15 cellular contexts compared by ENCODE assay signal in the genomic region with DNA sequence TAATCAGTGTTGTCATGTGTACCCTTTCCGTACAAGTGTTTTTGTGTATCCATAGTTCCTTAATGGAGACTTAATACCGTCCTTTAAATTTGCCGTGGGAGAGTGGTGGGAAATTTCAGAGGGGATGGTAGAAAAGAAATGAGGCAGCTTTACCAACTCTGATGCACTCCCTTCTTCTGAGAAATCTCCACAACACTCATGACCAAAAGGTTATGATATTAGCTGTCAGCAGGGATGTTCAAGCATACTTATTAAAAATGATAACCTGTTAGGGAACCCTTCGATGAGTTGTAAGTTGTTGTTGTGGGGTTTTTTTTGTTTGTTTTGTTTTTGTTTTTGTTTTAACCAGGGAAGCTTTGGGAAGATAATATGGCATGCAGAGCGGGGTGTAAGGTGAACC. TPM values are rescaled to one million over a fixed set of nuclear protein-coding genes. Genes with fewer than 3 reads are reported as not detected.
DNase-seq lines count a peak whose midpoint lies in the region; ATAC-seq and TF ChIP-seq lines count a peak whose summit lies in the region.
"Had no signal": no experiment of that assay in that cellular context is flagged by ENCODE, and none has a peak within 500 bp of the region (broad histone marks: within the 10 kb centered on the region; RNA-seq: fewer than 3 reads in every experiment).

No MANE protein-coding gene starts in this region.

- H3K4me1 ChIP-seq in CD4-positive, CD25-positive, alpha-beta regulatory T cell (ENCODE audit: control insufficient read depth, insufficient read depth, low read length, poor library complexity, severe bottlenecking): peaks cover 8% of the 10 kb centered on the region
- no peaks in the 10 kb centered on the region for H3K4me1 ChIP-seq in trophoblast cell (ENCODE audit: control insufficient read depth in 1 of 2, insufficient read depth in 2 of 2, low read length in 2 of 2)
- no peaks in the 10 kb centered on the region for H3K4me1 ChIP-seq in foreskin keratinocyte
- H3K4me1 ChIP-seq: BE2C had no signal

- no peak overlapping the region for H4K8ac ChIP-seq in trophoblast cell (ENCODE audit: low read depth, low read length)

- H2BK5ac ChIP-seq in trophoblast cell (ENCODE audit: low read depth, low read length, poor library complexity): no peak overlapping the region

- H3K27ac ChIP-seq in CD4-positive, CD25-positive, alpha-beta regulatory T cell (ENCODE audit: insufficient read depth, low read length, poor library complexity, severe bottlenecking): no peak overlapping the region
- no peak overlapping the region for H3K27ac ChIP-seq in trophoblast cell (ENCODE audit: low read depth, low read length)
- H3K27ac ChIP-seq in foreskin keratinocyte: no peak overlapping the region

- no peak for TF ChIP-seq CTCF in activated CD8-positive, alpha-beta T cell treated with anti-CD3 and anti-CD28 coated beads for 36 hours (IDR thresholded peaks at IDR 0.05)
- TF ChIP-seq CTCF in activated B cell treated with CpG ODN at 0.5 μM for 24 hours (IDR thresholded peaks at IDR 0.05) (no peak), foreskin keratinocyte (conservative IDR thresholded peaks at IDR 0.05) (no peak)

- H3K79me2 ChIP-seq in trophoblast cell (ENCODE audit: control insufficient read depth, insufficient read depth, low read length, poor library complexity): no peaks in the 10 kb centered on the region

- no peak overlapping the region for H3K4me3 Mint-ChIP-seq in activated CD8-positive, alpha-beta T cell treated with anti-CD3 and anti-CD28 coated beads for 36 hours
- no peak overlapping the region for H3K4me3 Mint-ChIP-seq in activated CD8-positive, alpha-beta T cell treated with anti-CD3 and anti-CD28 coated beads, Interleukin-2, amount 10 ng/mL, durations not matched to agents 7 days and 5 days
- H3K4me3 Mint-ChIP-seq in CD4-positive, CD25-positive, alpha-beta regulatory T cell: peak overlapping the region in 3 of 4 donors; percentile 1 to 65 (median 11)
- peak overlapping the region; percentile 24 for H3K4me3 Mint-ChIP-seq in activated B cell treated with CpG ODN at 0.5 μM for 24 hours
- no peak overlapping the region for H3K4me3 Mint-ChIP-seq in stimulated activated naive CD8-positive, alpha-beta T cell treated with anti-CD3 and anti-CD28 coated beads, Interleukin-15, amount 100 ng/mL, for 72 hours
- H3K4me3 Mint-ChIP-seq: GM23338 had no signal

- DNase-seq in activated CD8-positive, alpha-beta T cell treated with anti-CD3 and anti-CD28 coated beads for 36 hours: no peak
- no peak for DNase-seq in activated CD8-positive, alpha-beta T cell treated with anti-CD3 and anti-CD28 coated beads, Interleukin-2, amount 10 ng/mL, durations not matched to agents 7 days and 5 days
- DNase-seq in CD4-positive, CD25-positive, alpha-beta regulatory T cell: no peak
- no peak for DNase-seq in activated B cell treated with CpG ODN at 0.5 μM for 24 hours
- DNase-seq in trophoblast cell: no peak
- no peak for DNase-seq in stimulated activated naive CD8-positive, alpha-beta T cell treated with anti-CD3 and anti-CD28 coated beads, Interleukin-15, amount 100 ng/mL, for 72 hours
- DNase-seq in foreskin keratinocyte: no peak
- DNase-seq: 8988T, BE2C, HCEC 1CT, NCI-H1105 treated with DMSO at 0.1 percent for 48 hours, NCI-H1694 treated with DMSO at 0.1 percent for 48 hours had no signal

- H3K4me1 Mint-ChIP-seq in activated CD8-positive, alpha-beta T cell treated with anti-CD3 and anti-CD28 coated beads for 36 hours (ENCODE audit: low read depth): peaks cover 62% of the 10 kb centered on the region
- H3K4me1 Mint-ChIP-seq in activated CD8-positive, alpha-beta T cell treated with anti-CD3 and anti-CD28 coated beads, Interleukin-2, amount 10 ng/mL, durations not matched to agents 7 days and 5 days (ENCODE audit: low read depth): peaks cover 16% of the 10 kb centered on the region
- peaks cover 43 to 63% (median 47%) of the 10 kb centered on the region in 4 donors for H3K4me1 Mint-ChIP-seq in CD4-positive, CD25-positive, alpha-beta regulatory T cell
- H3K4me1 Mint-ChIP-seq in activated B cell treated with CpG ODN at 0.5 μM for 24 hours: peaks cover 60% of the 10 kb centered on the region
- peaks cover 55% of the 10 kb centered on the region for H3K4me1 Mint-ChIP-seq in stimulated activated naive CD8-positive, alpha-beta T cell treated with anti-CD3 and anti-CD28 coated beads, Interleukin-15, amount 100 ng/mL, for 72 hours

- H3K27ac Mint-ChIP-seq in activated CD8-positive, alpha-beta T cell treated with anti-CD3 and anti-CD28 coated beads for 36 hours: peak overlapping the region; percentile 0
- no peak overlapping the region for H3K27ac Mint-ChIP-seq in activated CD8-positive, alpha-beta T cell treated with anti-CD3 and anti-CD28 coated beads, Interleukin-2, amount 10 ng/mL, durations not matched to agents 7 days and 5 days
- peak overlapping the region in 1 of 3 donors; percentile 75 for H3K27ac Mint-ChIP-seq in CD4-positive, CD25-positive, alpha-beta regulatory T cell
- H3K27ac Mint-ChIP-seq in activated B cell treated with CpG ODN at 0.5 μM for 24 hours: no peak overlapping the region
- H3K27ac Mint-ChIP-seq in stimulated activated naive CD8-positive, alpha-beta T cell treated with anti-CD3 and anti-CD28 coated beads, Interleukin-15, amount 100 ng/mL, for 72 hours: no peak overlapping the region
- H3K27ac Mint-ChIP-seq: GM23338 had no signal

- H3K23ac ChIP-seq in trophoblast cell (ENCODE audit: low read length): no peak overlapping the region

- peaks cover 52% of the 10 kb centered on the region for H3K36me3 Mint-ChIP-seq in activated CD8-positive, alpha-beta T cell treated with anti-CD3 and anti-CD28 coated beads for 36 hours (ENCODE audit: low read depth)
- H3K36me3 Mint-ChIP-seq in activated CD8-positive, alpha-beta T cell treated with anti-CD3 and anti-CD28 coated beads, Interleukin-2, amount 10 ng/mL, durations not matched to agents 7 days and 5 days (ENCODE audit: low read depth): peaks cover 62% of the 10 kb centered on the region
- peaks cover 43% of the 10 kb centered on the region for H3K36me3 Mint-ChIP-seq in CD4-positive, CD25-positive, alpha-beta regulatory T cell
- peaks cover 59% of the 10 kb centered on the region for H3K36me3 Mint-ChIP-seq in activated B cell treated with CpG ODN at 0.5 μM for 24 hours (ENCODE audit: low read depth)

- H2BK120ac ChIP-seq in trophoblast cell (ENCODE audit: insufficient read depth, low read length, poor library complexity): no peak overlapping the region

- H3K9me3 ChIP-seq in CD4-positive, CD25-positive, alpha-beta regulatory T cell (ENCODE audit: control insufficient read depth in 2 of 2, low read length in 2 of 2): peaks cover 11 to 12% of the 10 kb centered on the region in 2 experiments
- H3K9me3 ChIP-seq in trophoblast cell (ENCODE audit: insufficient read depth, low read depth, low read length): no peaks in the 10 kb centered on the region
- H3K9me3 ChIP-seq: BE2C had no signal

- H3K4me3 ChIP-seq in CD4-positive, CD25-positive, alpha-beta regulatory T cell (ENCODE audit: low read depth, low read length): peak overlapping the region; percentile 13
- no peak overlapping the region for H3K4me3 ChIP-seq in trophoblast cell (ENCODE audit: low read depth, low read length)
- H3K4me3 ChIP-seq: GM23338 had no signal

- H3K27me3 ChIP-seq in CD4-positive, CD25-positive, alpha-beta regulatory T cell (ENCODE audit: control insufficient read depth, insufficient read depth, low read length): no peaks in the 10 kb centered on the region
- H3K27me3 ChIP-seq in trophoblast cell (ENCODE audit: insufficient read depth, low read length): no peaks in the 10 kb centered on the region
- H3K27me3 ChIP-seq in foreskin keratinocyte: no peaks in the 10 kb centered on the region
- H3K27me3 ChIP-seq: BE2C had no signal

- peaks cover 36% of the 10 kb centered on the region for H3K36me3 ChIP-seq in CD4-positive, CD25-positive, alpha-beta regulatory T cell (ENCODE audit: control insufficient read depth, insufficient read depth, low read length)
- peaks cover 4 to 6% of the 10 kb centered on the region in 2 experiments for H3K36me3 ChIP-seq in trophoblast cell (ENCODE audit: control insufficient read depth in 1 of 2, insufficient read depth in 2 of 2, low read length in 2 of 2)

- no peak overlapping the region for H2AFZ ChIP-seq in trophoblast cell (ENCODE audit: insufficient read depth, low read length, poor library complexity)
- H2AFZ ChIP-seq: GM23338 had no signal

- H3K4ac ChIP-seq in trophoblast cell (ENCODE audit: low read depth, low read length): peak overlapping the region; percentile 69

- H3K18ac ChIP-seq in trophoblast cell (ENCODE audit: low read length): no peak overlapping the region

- no peak overlapping the region for H3K9ac ChIP-seq in trophoblast cell (ENCODE audit: low read length)

- no peak overlapping the region for H2AK5ac ChIP-seq in trophoblast cell (ENCODE audit: low read length)

- no peak overlapping the region for H3K14ac ChIP-seq in trophoblast cell (ENCODE audit: low read length)

- H3K4me2 ChIP-seq in trophoblast cell (ENCODE audit: low read length): no peak overlapping the region
- H3K4me2 ChIP-seq: GM23338 had no signal

- POLR2A ChIA-PET in activated CD8-positive, alpha-beta T cell treated with anti-CD3 and anti-CD28 coated beads for 36 hours (lab: Charles Lee): no interaction called here
- POLR2A ChIA-PET in activated CD8-positive, alpha-beta T cell treated with anti-CD3 and anti-CD28 coated beads, Interleukin-2, amount 10 ng/mL, durations not matched to agents 7 days and 5 days (lab: Charles Lee): no interaction called here
- POLR2A ChIA-PET in activated B cell treated with CpG ODN at 0.5 μM for 24 hours (lab: Charles Lee): interaction anchor here (1.2 to 1.9 kb wide), 2 partner anchors 9 to 13 kb away, joined by 4 to 9 read pairs; partner anchors contain the start of gene RAB21

- CTCF ChIA-PET in activated CD8-positive, alpha-beta T cell treated with anti-CD3 and anti-CD28 coated beads for 36 hours (lab: Charles Lee): interaction anchor here (1.3 to 3.5 kb wide), 4 partner anchors 8 to 79 kb away, joined by 3 to 23 read pairs (median 6); no protein-coding TSS in a partner anchor
- CTCF ChIA-PET in activated CD8-positive, alpha-beta T cell treated with anti-CD3 and anti-CD28 coated beads, Interleukin-2, amount 10 ng/mL, durations not matched to agents 7 days and 5 days (lab: Charles Lee): interaction anchor here (0.9 to 1.9 kb wide), 10 partner anchors 9 to 351 kb away, joined by 3 to 8 read pairs (median 4); no protein-coding TSS in a partner anchor
- CTCF ChIA-PET in activated B cell treated with CpG ODN at 0.5 μM for 24 hours (lab: Charles Lee): interaction anchor here (2.1 kb wide), 1 partner anchor 13 kb away, joined by 8 read pairs; no protein-coding TSS in a partner anchor

- 100% methylated on average over 2 of the region's 5 CpGs for WGBS in trophoblast cell (ENCODE audit: extremely low coverage, insufficient coverage, insufficient read length)

- H3K9me3 Mint-ChIP-seq in activated CD8-positive, alpha-beta T cell treated with anti-CD3 and anti-CD28 coated beads for 36 hours: peaks cover 3% of the 10 kb centered on the region
- H3K9me3 Mint-ChIP-seq in activated CD8-positive, alpha-beta T cell treated with anti-CD3 and anti-CD28 coated beads, Interleukin-2, amount 10 ng/mL, durations not matched to agents 7 days and 5 days (ENCODE audit: insufficient read depth): peaks cover 11% of the 10 kb centered on the region
- peaks cover 0 to 16% (median 5%) of the 10 kb centered on the region in 7 donors for H3K9me3 Mint-ChIP-seq in CD4-positive, CD25-positive, alpha-beta regulatory T cell
- H3K9me3 Mint-ChIP-seq in activated B cell treated with CpG ODN at 0.5 μM for 24 hours: peaks cover 5% of the 10 kb centered on the region
- no peaks in the 10 kb centered on the region for H3K9me3 Mint-ChIP-seq in stimulated activated naive CD8-positive, alpha-beta T cell treated with anti-CD3 and anti-CD28 coated beads, Interleukin-15, amount 100 ng/mL, for 72 hours
- H3K9me3 Mint-ChIP-seq: GM23338 had no signal

- intact Hi-C loops in activated CD8-positive, alpha-beta T cell treated with anti-CD3 and anti-CD28 coated beads for 36 hours (cut with micrococcal nuclease): no loop called here
- intact Hi-C loops in activated B cell treated with CpG ODN at 0.5 μM for 24 hours (cut with micrococcal nuclease): no loop called here

- no peak overlapping the region for H4K91ac ChIP-seq in trophoblast cell (ENCODE audit: low read depth, low read length)

- H4K12ac ChIP-seq in trophoblast cell (ENCODE audit: low read depth, low read length): no peak overlapping the region

- H3K79me1 ChIP-seq in trophoblast cell (ENCODE audit: low read length): no peaks in the 10 kb centered on the region

- no peaks in the 10 kb centered on the region for H3K27me3 Mint-ChIP-seq in activated CD8-positive, alpha-beta T cell treated with anti-CD3 and anti-CD28 coated beads for 36 hours
- H3K27me3 Mint-ChIP-seq in activated CD8-positive, alpha-beta T cell treated with anti-CD3 and anti-CD28 coated beads, Interleukin-2, amount 10 ng/mL, durations not matched to agents 7 days and 5 days (ENCODE audit: low read depth): no peaks in the 10 kb centered on the region
- no peaks in the 10 kb centered on the region for H3K27me3 Mint-ChIP-seq in CD4-positive, CD25-positive, alpha-beta regulatory T cell
- H3K27me3 Mint-ChIP-seq in activated B cell treated with CpG ODN at 0.5 μM for 24 hours: no peaks in the 10 kb centered on the region
- no peaks in the 10 kb centered on the region for H3K27me3 Mint-ChIP-seq in stimulated activated naive CD8-positive, alpha-beta T cell treated with anti-CD3 and anti-CD28 coated beads, Interleukin-15, amount 100 ng/mL, for 72 hours

- H2BK12ac ChIP-seq in trophoblast cell (ENCODE audit: low read length): no peak overlapping the region

- no peak for ATAC-seq in activated CD8-positive, alpha-beta T cell treated with anti-CD3 and anti-CD28 coated beads for 36 hours
- no peak for ATAC-seq in activated CD8-positive, alpha-beta T cell treated with anti-CD3 and anti-CD28 coated beads, Interleukin-2, amount 10 ng/mL, durations not matched to agents 7 days and 5 days
- ATAC-seq in CD4-positive, CD25-positive, alpha-beta regulatory T cell (ENCODE audit: low read depth in 2 of 2): no peak
- ATAC-seq in activated B cell treated with CpG ODN at 0.5 μM for 24 hours (ENCODE audit: low read depth): no peak
- ATAC-seq in GM19328 (IDR thresholded peaks at IDR 0.05; ENCODE audit: unreplicated experiment): no peak
- ATAC-seq in stimulated activated naive CD8-positive, alpha-beta T cell treated with anti-CD3 and anti-CD28 coated beads, Interleukin-15, amount 100 ng/mL, for 72 hours: no peak
- ATAC-seq in foreskin keratinocyte: no peak
- ATAC-seq: GM23338, Panc1 had no signal

RNA-seq across cellular contexts. Expression of gene RAB21, which starts 12.5 kb away (rescaled TPM):
- total RNA-seq in activated CD8-positive, alpha-beta T cell treated with anti-CD3 and anti-CD28 coated beads for 36 hours: 10 to 100 TPM; 78.1 to 88.6 TPM
- 10 to 100 TPM; 55.7 to 56.3 TPM for total RNA-seq in activated CD8-positive, alpha-beta T cell treated with anti-CD3 and anti-CD28 coated beads, Interleukin-2, amount 10 ng/mL, durations not matched to agents 7 days and 5 days
- total RNA-seq in CD4-positive, CD25-positive, alpha-beta regulatory T cell: 76.2 TPM
- 10 to 100 TPM; 29.9 to 43.5 (median 35.8) TPM for polyA plus RNA-seq in CD4-positive, CD25-positive, alpha-beta regulatory T cell
- 112 and 121 TPM in 2 replicates for total RNA-seq in activated B cell treated with CpG ODN at 0.5 μM for 24 hours
- polyA plus RNA-seq in trophoblast cell (2013): 39.0 and 39.6 TPM in 2 replicates
- total RNA-seq in foreskin keratinocyte: 44.1 and 49.7 TPM in 2 replicates
- 12.9 and 18.1 TPM in 2 replicates for polyA plus RNA-seq in foreskin keratinocyte

Comparison
In these comparisons a context has a peak if more than half of its experiments do, and no peak if none do; other contexts are left out.
1. H3K4me3 Mint-ChIP-seq: peak in CD4-positive, CD25-positive, alpha-beta regulatory T cell (3 of 4) and activated B cell treated with CpG ODN at 0.5 μM for 24 hours (single experiment); none in activated CD8-positive, alpha-beta T cell treated with anti-CD3 and anti-CD28 coated beads for 36 hours (single experiment), activated CD8-positive, alpha-beta T cell treated with anti-CD3 and anti-CD28 coated beads, Interleukin-2, amount 10 ng/mL, durations not matched to agents 7 days and 5 days (single experiment) and stimulated activated naive CD8-positive, alpha-beta T cell treated with anti-CD3 and anti-CD28 coated beads, Interleukin-15, amount 100 ng/mL, for 72 hours (0 of 2).